28 cellular contexts compared by ENCODE assay signal in genomic region chr9:128933731-128934130, GRCh38.
"Had no signal": no experiment of that assay in that cellular context is flagged by ENCODE, and none has a peak within 500 bp of the region (broad histone marks: within the 10 kb centered on the region; RNA-seq: fewer than 3 reads in every experiment).

No MANE protein-coding gene starts in this region.

- DNase-seq: caudate nucleus; cerebellar nuclear complex; effector CD8-positive, alpha-beta T cell; endodermal cell; foreskin fibroblast; glutamatergic neuron; heart right ventricle; hippocampal formation; immature natural killer cell; islet precursor cell; mesenchymal stem cell; naive B cell; right cardiac atrium; stimulated activated CD4-positive, alpha-beta T cell treated with anti-CD3 and anti-CD28 coated beads, Interleukin-15, amount 100 ng/mL, for 24 hours; stimulated activated CD4-positive, alpha-beta T cell treated with anti-CD3 and anti-CD28 coated beads, Interleukin-2, amount 100 ng/mL, for 48 hours; stimulated activated naive B cell treated with anti-CD40 and anti-IgM and Interleukin-4, amounts not matched to agents 10 μg/mL and 1 μg/mL and 100 μg/mL, for 72 hours; upper lobe of right lung had no signal

- H3K27ac ChIP-seq: dorsolateral prefrontal cortex, epithelial cell of prostate, heart right ventricle, neutrophil, parathyroid adenoma, prostate gland, skin epidermis, transverse colon, upper lobe of right lung, uterus had no signal

- H3K9ac ChIP-seq: parathyroid adenoma had no signal

- H3K27me3 ChIP-seq: dorsolateral prefrontal cortex, heart right ventricle, neutrophil, transverse colon, upper lobe of right lung, uterus had no signal

- ATAC-seq: esophagus mucosa; heart right ventricle; mucosa of descending colon; natural killer cell treated with Interleukin-12 subunit alpha and Interleukin-12 subunit beta and Interleukin-15 and Interleukin-18, amount 100 ng/mL, for 72 hours; right cardiac atrium; stimulated activated naive B cell treated with anti-CD40 and anti-IgM and Interleukin-4, amounts not matched to agents 10 μg/mL and 1 μg/mL and 100 μg/mL, for 72 hours; upper lobe of right lung had no signal

- H3K4me3 ChIP-seq: dorsolateral prefrontal cortex, heart right ventricle, mucosa of descending colon, prostate gland, skin epidermis, transverse colon, upper lobe of right lung, uterus had no signal

- H2AFZ ChIP-seq: parathyroid adenoma had no signal

- H3K4me1 ChIP-seq: heart right ventricle, parathyroid adenoma, prostate gland, transverse colon, upper lobe of right lung, uterus had no signal

- H3K9me3 ChIP-seq: heart right ventricle, mucosa of descending colon, neutrophil, prostate gland, transverse colon, upper lobe of right lung, uterus had no signal

- H3K36me3 ChIP-seq: neutrophil, prostate gland, transverse colon, uterus had no signal
